Comparison of ENCODE assay signal across 8 cellular contexts in genomic region chr5:163505049-163505474, GRCh38. TPM values are rescaled to one million over a fixed set of nuclear protein-coding genes. Genes with fewer than 3 reads are reported as not detected.
DNase-seq lines count a peak whose midpoint lies in the region; ATAC-seq lines count a peak whose summit lies in the region.

No MANE protein-coding gene starts in this region.

- POLR2A ChIA-PET in activated CD8-positive, alpha-beta T cell treated with anti-CD3 and anti-CD28 coated beads, Interleukin-2, amount 10 ng/mL, durations not matched to agents 7 days and 5 days (lab: Charles Lee): interaction anchor here (0.7 to 9.9 kb wide), 9 partner anchors 15 to 104 kb away, joined by 3 to 185 read pairs (median 4); partner anchors contain the start of genes HMMR and NUDCD2

- H3K4me3 Mint-ChIP-seq in activated T-cell treated with anti-CD3 and anti-CD28 coated beads, Interleukin-2, amount 50 U/mL, for 72 hours: peak overlapping the region; percentile 92
- peak overlapping the region; percentile 96 for H3K4me3 Mint-ChIP-seq in activated CD8-positive, alpha-beta T cell treated with anti-CD3 and anti-CD28 coated beads, Interleukin-2, amount 10 ng/mL, durations not matched to agents 7 days and 5 days

- H3K27me3 ChIP-seq in stomach smooth muscle (ENCODE audit: control insufficient read depth in 1 of 2, insufficient read depth in 2 of 2, low read length in 2 of 2): no peaks in the 10 kb centered on the region

- H3K27ac Mint-ChIP-seq in activated T-cell treated with anti-CD3 and anti-CD28 coated beads, Interleukin-2, amount 50 U/mL, for 72 hours: peak overlapping the region; percentile 96
- peak overlapping the region; percentile 97 for H3K27ac Mint-ChIP-seq in activated CD8-positive, alpha-beta T cell treated with anti-CD3 and anti-CD28 coated beads, Interleukin-2, amount 10 ng/mL, durations not matched to agents 7 days and 5 days

- peak; percentile 1 for ATAC-seq in activated T-cell treated with anti-CD3 and anti-CD28 coated beads, Interleukin-2, amount 50 U/mL, for 72 hours (replicated peaks in 1 of 2)
- peak; percentile 2 for ATAC-seq in activated CD8-positive, alpha-beta T cell treated with anti-CD3 and anti-CD28 coated beads, Interleukin-2, amount 10 ng/mL, durations not matched to agents 7 days and 5 days

- peaks cover 21% of the 10 kb centered on the region for H3K4me1 ChIP-seq in stomach smooth muscle (ENCODE audit: control insufficient read depth, insufficient read depth, low read length)

- DNase-seq in activated T-cell treated with anti-CD3 and anti-CD28 coated beads, Interleukin-2, amount 50 U/mL, for 72 hours: no peak
- no peak for DNase-seq in activated T-cell treated with anti-CD3 and anti-CD28 coated beads, Interleukin-2, amount 50 U/mL, for 48 hours
- no peak for DNase-seq in activated CD8-positive, alpha-beta T cell treated with anti-CD3 and anti-CD28 coated beads, Interleukin-2, amount 10 ng/mL, durations not matched to agents 7 days and 5 days
- DNase-seq in HT-29 (ENCODE audit: low spot score): no peak
- no peak for DNase-seq in DMS53 (lab: John Stamatoyannopoulos, UW)
- no peak for DNase-seq in stimulated activated CD4-positive, alpha-beta T cell treated with anti-CD3 and anti-CD28 coated beads, Interleukin-4, amount 100 ng/mL, for 1 hour

- H3K27ac ChIP-seq in stomach smooth muscle (ENCODE audit: low read length): peak overlapping the region; percentile 87

- no peaks in the 10 kb centered on the region for H3K36me3 ChIP-seq in stomach smooth muscle (ENCODE audit: control insufficient read depth in 2 of 2, insufficient read depth in 2 of 2, low read length in 2 of 2)

- no peaks in the 10 kb centered on the region for H3K9me3 Mint-ChIP-seq in activated T-cell treated with anti-CD3 and anti-CD28 coated beads, Interleukin-2, amount 50 U/mL, for 72 hours
- no peaks in the 10 kb centered on the region for H3K9me3 Mint-ChIP-seq in activated CD8-positive, alpha-beta T cell treated with anti-CD3 and anti-CD28 coated beads, Interleukin-2, amount 10 ng/mL, durations not matched to agents 7 days and 5 days (ENCODE audit: insufficient read depth)

- no peaks in the 10 kb centered on the region for H3K9me3 ChIP-seq in stomach smooth muscle (ENCODE audit: control insufficient read depth in 2 of 2, low read length in 2 of 2)

- peaks cover 35% of the 10 kb centered on the region for H3K4me1 Mint-ChIP-seq in activated T-cell treated with anti-CD3 and anti-CD28 coated beads, Interleukin-2, amount 50 U/mL, for 72 hours (ENCODE audit: low read depth)
- peaks cover 37% of the 10 kb centered on the region for H3K4me1 Mint-ChIP-seq in activated CD8-positive, alpha-beta T cell treated with anti-CD3 and anti-CD28 coated beads, Interleukin-2, amount 10 ng/mL, durations not matched to agents 7 days and 5 days (ENCODE audit: low read depth)

- H3K36me3 Mint-ChIP-seq in activated T-cell treated with anti-CD3 and anti-CD28 coated beads, Interleukin-2, amount 50 U/mL, for 72 hours (ENCODE audit: insufficient read depth in 2 of 2): peaks cover 6 to 12% of the 10 kb centered on the region in 2 donors
- peaks cover 25% of the 10 kb centered on the region for H3K36me3 Mint-ChIP-seq in activated CD8-positive, alpha-beta T cell treated with anti-CD3 and anti-CD28 coated beads, Interleukin-2, amount 10 ng/mL, durations not matched to agents 7 days and 5 days (ENCODE audit: low read depth)

- CTCF ChIA-PET in activated CD8-positive, alpha-beta T cell treated with anti-CD3 and anti-CD28 coated beads, Interleukin-2, amount 10 ng/mL, durations not matched to agents 7 days and 5 days (lab: Charles Lee): interaction anchor here (1.1 to 4.1 kb wide), 6 partner anchors 9 to 51 kb away, joined by 3 to 25 read pairs (median 4); partner anchors contain the start of genes HMMR and NUDCD2

- peak overlapping the region; percentile 69 to 93 for H3K9ac ChIP-seq in stomach smooth muscle (ENCODE audit: low read length in 2 of 2)

- H3K27me3 Mint-ChIP-seq in activated T-cell treated with anti-CD3 and anti-CD28 coated beads, Interleukin-2, amount 50 U/mL, for 72 hours (ENCODE audit: low read depth): no peaks in the 10 kb centered on the region
- no peaks in the 10 kb centered on the region for H3K27me3 Mint-ChIP-seq in activated CD8-positive, alpha-beta T cell treated with anti-CD3 and anti-CD28 coated beads, Interleukin-2, amount 10 ng/mL, durations not matched to agents 7 days and 5 days (ENCODE audit: low read depth)

- H3K4me3 ChIP-seq in iPS-11a (ENCODE audit: low read depth, low read length): peak overlapping the region; percentile 90
- H3K4me3 ChIP-seq in stomach smooth muscle (ENCODE audit: low read length in 2 of 2): peak overlapping the region; percentile 77 to 83

RNA-seq across cellular contexts. Expression of gene MAT2B, which starts 0.4 kb away (rescaled TPM):
- total RNA-seq in activated T-cell treated with anti-CD3 and anti-CD28 coated beads, Interleukin-2, amount 50 U/mL, for 72 hours: 100 to 1,000 TPM; 103 to 121 TPM
- total RNA-seq in activated CD8-positive, alpha-beta T cell treated with anti-CD3 and anti-CD28 coated beads, Interleukin-2, amount 10 ng/mL, durations not matched to agents 7 days and 5 days: 10 to 100 TPM; 69.4 to 74.1 TPM
- 26.2 and 28.2 TPM in 2 replicates for total RNA-seq in HT-29 (2014; rRNA removed; shearing (Covaris generic))

RNA-seq across cellular contexts. Expression of gene HMMR, which starts 44.6 kb away (rescaled TPM):
- total RNA-seq in activated T-cell treated with anti-CD3 and anti-CD28 coated beads, Interleukin-2, amount 50 U/mL, for 72 hours: 10 to 100 TPM; 87.2 to 88.1 TPM
- 10 to 100 TPM; 85.8 to 87.7 TPM for total RNA-seq in activated CD8-positive, alpha-beta T cell treated with anti-CD3 and anti-CD28 coated beads, Interleukin-2, amount 10 ng/mL, durations not matched to agents 7 days and 5 days
- total RNA-seq in HT-29 (2014; rRNA removed; shearing (Covaris generic)): 15.9 and 18.3 TPM in 2 replicates

RNA-seq across cellular contexts. Expression of gene NUDCD2, which starts 45.2 kb away (rescaled TPM):
- 10 to 100 TPM; 50.2 to 58.0 TPM for total RNA-seq in activated T-cell treated with anti-CD3 and anti-CD28 coated beads, Interleukin-2, amount 50 U/mL, for 72 hours
- 10 to 100 TPM; 37.3 to 43.4 TPM for total RNA-seq in activated CD8-positive, alpha-beta T cell treated with anti-CD3 and anti-CD28 coated beads, Interleukin-2, amount 10 ng/mL, durations not matched to agents 7 days and 5 days
- 18.4 and 20.8 TPM in 2 replicates for total RNA-seq in HT-29 (2014; rRNA removed; shearing (Covaris generic))
